13 cellular contexts compared by ENCODE assay signal in genomic region chr16:87227651-87228015, GRCh38.
DNase-seq lines count a peak whose midpoint lies in the region; ATAC-seq and TF ChIP-seq lines count a peak whose summit lies in the region.
"Had no signal": no experiment of that assay in that cellular context is flagged by ENCODE, and none has a peak within 500 bp of the region (broad histone marks: within the 10 kb centered on the region; RNA-seq: fewer than 3 reads in every experiment).

No MANE protein-coding gene starts in this region.

- no peak overlapping the region for H3K14ac ChIP-seq in neuronal stem cell (ENCODE audit: low read length)

- H3K4me3 ChIP-seq in left ventricle myocardium inferior (no peak overlapping the region), neuronal stem cell (ENCODE audit: low read length in 2 of 2) (no peak overlapping the region), upper lobe of right lung (no peak overlapping the region), PC-9 (no peak overlapping the region)
- H3K4me3 ChIP-seq: cardiac muscle cell had no signal

- H2BK120ac ChIP-seq in neuronal stem cell (ENCODE audit: low read depth, low read length) = no peak overlapping the region

- no peaks in the 10 kb centered on the region for H3K9me2 ChIP-seq in PC-9 (ENCODE audit: insufficient read depth)

- no TSS peak for BruUV-seq in PC-9 (replicated peaks; lab: Mats Ljungman, UMichigan)

- peaks cover 6% of the 10 kb centered on the region for H3F3A ChIP-seq in PC-9 (ENCODE audit: insufficient read depth, low read depth)

- no peaks in the 10 kb centered on the region for H4K20me1 ChIP-seq in PC-9 (ENCODE audit: insufficient read depth)

- H2BK15ac ChIP-seq in neuronal stem cell (ENCODE audit: low read length) = no peak overlapping the region

- H3K4ac ChIP-seq in neuronal stem cell (ENCODE audit: low read length) = no peak overlapping the region

- TF ChIP-seq CTCF in left ventricle myocardium inferior (IDR thresholded peaks at IDR 0.05; ENCODE audit: borderline replicate concordance) (no peak), upper lobe of right lung (IDR thresholded peaks at IDR 0.05) (no peak), PC-9 (conservative IDR thresholded peaks at IDR 0.05) (no peak)

- H3K79me1 ChIP-seq in neuronal stem cell (ENCODE audit: low read depth, low read length) = no peaks in the 10 kb centered on the region

- DNase-seq in cerebellar cortex (ENCODE audit: low spot score) = peak; percentile 49
- peak; percentile 33 for DNase-seq in left ventricle myocardium inferior
- DNase-seq in neuronal stem cell (ENCODE audit: low spot score) = no peak
- DNase-seq in upper lobe of right lung = no peak
- no peak for DNase-seq in PC-9
- no peak for DNase-seq in SIG-M5 treated with dmso at 0.1 percent for 504 hours (lab: John Stamatoyannopoulos, UW; ENCODE audit: unreplicated experiment)
- DNase-seq: activated naive CD4-positive, alpha-beta T cell treated with anti-CD3 and anti-CD28 coated beads, Interleukin-2, amount 10 ng/mL, durations not matched to agents 7 days and 5 days; NCI-H1105 treated with DMSO at 0.1 percent for 48 hours; T-helper 2 cell had no signal

- peaks cover 19% of the 10 kb centered on the region for H3K9me3 ChIP-seq in left ventricle myocardium inferior (replicated peaks)
- H3K9me3 ChIP-seq in neuronal stem cell (replicated peaks in 1 of 2; ENCODE audit: control insufficient read depth in 2 of 2, insufficient read depth in 1 of 2, low read depth in 1 of 2, low read length in 2 of 2) = peaks cover 0 to 2% of the 10 kb centered on the region in 2 donors
- H3K9me3 ChIP-seq in upper lobe of right lung = no peaks in the 10 kb centered on the region
- H3K9me3 ChIP-seq in PC-9 (ENCODE audit: insufficient read depth, low read depth) = no peaks in the 10 kb centered on the region; the same call in 1 of the 2 replicates

- H3K36me3 ChIP-seq in left ventricle myocardium inferior (no peaks in the 10 kb centered on the region), neuronal stem cell (replicated peaks in 1 of 2; ENCODE audit: control insufficient read depth in 2 of 2, insufficient read depth in 2 of 2, low read length in 2 of 2) (no peaks in the 10 kb centered on the region), upper lobe of right lung (no peaks in the 10 kb centered on the region), PC-9 (ENCODE audit: low read depth) (no peaks in the 10 kb centered on the region)
- H3K36me3 ChIP-seq: cardiac muscle cell had no signal

- POLR2A ChIA-PET in PC-9 (lab: Charles Lee; ENCODE audit: unreplicated experiment) = no interaction called here

- H3K27me3 ChIP-seq in left ventricle myocardium inferior (ENCODE audit: low read depth) (peaks cover 9% of the 10 kb centered on the region), neuronal stem cell (ENCODE audit: control insufficient read depth in 3 of 3, insufficient read depth in 3 of 3, low read depth in 1 of 3, low read length in 3 of 3) (peaks cover 0 to 3% (median 0%) of the 10 kb centered on the region in 3 experiments), upper lobe of right lung (no peaks in the 10 kb centered on the region), PC-9 (ENCODE audit: insufficient read depth, low read depth) (no peaks in the 10 kb centered on the region)

- no peak overlapping the region for H3K9ac ChIP-seq in neuronal stem cell (ENCODE audit: low read depth, low read length, poor library complexity)

- no CpG with 5 or more reads among the region's 14 CpGs for WGBS in neuronal stem cell (ENCODE audit: extremely low coverage in 2 of 2, insufficient read length in 2 of 2, insufficient replicate concordance in 1 of 2), 2 donors

- no peaks in the 10 kb centered on the region for H3K4me1 ChIP-seq in left ventricle myocardium inferior
- no peaks in the 10 kb centered on the region for H3K4me1 ChIP-seq in neuronal stem cell (ENCODE audit: control insufficient read depth in 2 of 2, insufficient read depth in 1 of 2, low read depth in 1 of 2, low read length in 2 of 2)
- no peaks in the 10 kb centered on the region for H3K4me1 ChIP-seq in upper lobe of right lung
- no peaks in the 10 kb centered on the region for H3K4me1 ChIP-seq in PC-9 (replicated peaks; ENCODE audit: insufficient read depth)

- no peak overlapping the region for H3K4me2 ChIP-seq in neuronal stem cell (ENCODE audit: insufficient read depth, low read length, poor library complexity, severe bottlenecking)
- H3K4me2 ChIP-seq in PC-9 = no peak overlapping the region

- H3K23ac ChIP-seq in neuronal stem cell (ENCODE audit: low read depth, low read length, poor library complexity) = no peak overlapping the region

- H3K18ac ChIP-seq in neuronal stem cell (ENCODE audit: low read length) = peak overlapping the region; percentile 23

- intact Hi-C loops in left ventricle myocardium inferior (cut with micrococcal nuclease) = no loop called here
- intact Hi-C loops in upper lobe of right lung (cut with DNase I) = no loop called here
- intact Hi-C loops in PC-9 (cut with micrococcal nuclease; ENCODE audit: unreplicated experiment) = no loop called here

- ATAC-seq in upper lobe of right lung = peak; percentile 35
- ATAC-seq in HG02981 (IDR thresholded peaks at IDR 0.05; ENCODE audit: unreplicated experiment) = no peak
- ATAC-seq: activated CD4-positive, CD25-positive, alpha-beta regulatory T cell treated with anti-CD3 and anti-CD28 coated beads, Interleukin-2, amount 50 U/mL, for 24 hours had no signal

- no peak overlapping the region for H4K91ac ChIP-seq in neuronal stem cell (ENCODE audit: low read depth, low read length, poor library complexity)

- H4K8ac ChIP-seq in neuronal stem cell (ENCODE audit: low read depth, low read length) = no peak overlapping the region

- CTCF ChIA-PET in PC-9 (lab: Charles Lee) = no interaction called here

- no peak overlapping the region for H2AK5ac ChIP-seq in neuronal stem cell (ENCODE audit: low read depth, low read length)

- H2AFZ ChIP-seq in neuronal stem cell (ENCODE audit: low read length) (no peak overlapping the region), PC-9 (no peak overlapping the region)

- peak overlapping the region; percentile 66 for H3K27ac ChIP-seq in left ventricle myocardium inferior (replicated peaks)
- H3K27ac ChIP-seq in neuronal stem cell (replicated peaks; ENCODE audit: low read length) = no peak overlapping the region
- H3K27ac ChIP-seq in upper lobe of right lung = peak overlapping the region; percentile 75
- H3K27ac ChIP-seq in PC-9 = no peak overlapping the region
- H3K27ac ChIP-seq: C4-2B, cardiac muscle cell had no signal

- H2BK5ac ChIP-seq in neuronal stem cell (ENCODE audit: low read length) = peak overlapping the region; percentile 2

- no peaks in the 10 kb centered on the region for H3K79me2 ChIP-seq in PC-9 (ENCODE audit: low read depth)

- no peak overlapping the region for H2BK12ac ChIP-seq in neuronal stem cell (ENCODE audit: low read length)

Comparison
In these comparisons a context has a peak if more than half of its experiments do, and no peak if none do; other contexts are left out.
1. DNase-seq: peak in cerebellar cortex (single experiment) and left ventricle myocardium inferior (single experiment); none in neuronal stem cell (single experiment), upper lobe of right lung (single experiment), PC-9 (0 of 2) and SIG-M5 treated with dmso at 0.1 percent for 504 hours (single experiment).
2. H3K27ac ChIP-seq: peak in left ventricle myocardium inferior (single experiment) and upper lobe of right lung (single experiment); none in neuronal stem cell (single experiment) and PC-9 (single experiment).